8 cellular contexts compared by ENCODE assay signal in the genomic region with DNA sequence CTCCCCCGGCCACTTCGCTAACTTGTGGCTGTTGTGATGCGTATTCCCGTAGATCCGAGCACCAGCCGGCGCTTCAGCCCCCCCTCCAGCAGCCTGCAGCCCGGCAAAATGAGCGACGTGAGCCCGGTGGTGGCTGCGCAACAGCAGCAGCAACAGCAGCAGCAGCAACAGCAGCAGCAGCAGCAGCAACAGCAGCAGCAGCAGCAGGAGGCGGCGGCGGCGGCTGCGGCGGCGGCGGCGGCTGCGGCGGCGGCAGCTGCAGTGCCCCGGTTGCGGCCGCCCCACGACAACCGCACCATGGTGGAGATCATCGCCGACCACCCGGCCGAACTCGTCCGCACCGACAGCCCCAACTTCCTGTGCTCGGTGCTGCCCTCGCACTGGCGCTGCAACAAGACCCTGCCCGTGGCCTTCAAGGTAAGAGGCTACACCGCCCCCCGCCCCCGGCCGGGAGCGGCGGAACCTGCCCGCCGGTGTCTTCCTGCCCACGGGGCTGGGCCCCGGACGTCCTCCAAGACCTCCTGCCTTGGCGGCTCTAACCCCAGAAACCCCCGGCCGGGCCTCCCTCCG. TPM values are rescaled to one million over a fixed set of nuclear protein-coding genes. Genes with fewer than 3 reads are reported as not detected.
DNase-seq lines count a peak whose midpoint lies in the region; ATAC-seq and TF ChIP-seq lines count a peak whose summit lies in the region.

No MANE protein-coding gene starts in this region.

- H3F3A ChIP-seq in GM23338 (replicated peaks; ENCODE audit: low read depth), result no peaks in the 10 kb centered on the region

- TF ChIP-seq POLR2A in Peyer's patch (IDR thresholded peaks at IDR 0.05), result no peak

- H3K4me1 ChIP-seq in GM23338 (ENCODE audit: insufficient read depth) (peaks cover 33% of the 10 kb centered on the region), Peyer's patch (peaks cover 0 to 26% (median 6%) of the 10 kb centered on the region in 4 donors)

- H3K9me2 ChIP-seq in GM23338 (ENCODE audit: insufficient read depth), result no peaks in the 10 kb centered on the region

- H3K79me2 ChIP-seq in GM23338 (replicated peaks; ENCODE audit: insufficient read depth), result no peaks in the 10 kb centered on the region

- DNase-seq in GM23338 (ENCODE audit: low spot score) (peak; percentile 62), Peyer's patch (peak; percentile 61 to 80 (median 66)), left ventricle myocardium superior (peak; percentile 60), retinal pigment epithelial cell (ENCODE audit: low read depth) (no peak), foreskin melanocyte (no peak)

- H2AFZ ChIP-seq in GM23338, result peak overlapping the region; percentile 98

- H3K36me3 ChIP-seq in GM23338 (ENCODE audit: insufficient read depth), result no peaks in the 10 kb centered on the region
- H3K36me3 ChIP-seq in Peyer's patch, result no peaks in the 10 kb centered on the region

- no peaks in the 10 kb centered on the region; the same call in 2 of the 3 replicates for H3K36me3 Mint-ChIP-seq in GM23338 (ENCODE audit: low read depth)
- H3K36me3 Mint-ChIP-seq in activated naive CD4-positive, alpha-beta T cell treated with anti-CD3 and anti-CD28 coated beads, Interleukin-2, amount 50 U/mL, for 24 hours, result peaks cover 2% of the 10 kb centered on the region

- H3K27ac Mint-ChIP-seq in GM23338, result no peak overlapping the region
- H3K27ac Mint-ChIP-seq in activated naive CD4-positive, alpha-beta T cell treated with anti-CD3 and anti-CD28 coated beads, Interleukin-2, amount 50 U/mL, for 24 hours, result peak overlapping the region; percentile 91

- peak overlapping the region; percentile 94 for H3K4me2 ChIP-seq in GM23338

- TF ChIP-seq CTCF in GM23338 (conservative IDR thresholded peaks at IDR 0.05; ENCODE audit: low read depth in 2 of 2) (no peak), Peyer's patch (IDR thresholded peaks at IDR 0.05) (no peak), retinal pigment epithelial cell (conservative IDR thresholded peaks at IDR 0.05; ENCODE audit: low read depth, low read length) (no peak)

- ATAC-seq in GM23338, result peak; percentile 18
- ATAC-seq in left ventricle myocardium superior, result peak; percentile 20
- no peak for ATAC-seq in HG03460 (IDR thresholded peaks at IDR 0.05; ENCODE audit: unreplicated experiment)
- ATAC-seq in GM18520 (IDR thresholded peaks at IDR 0.05; ENCODE audit: unreplicated experiment), result no peak

- intact Hi-C loops in left ventricle myocardium superior (cut with micrococcal nuclease), result loop anchor here (10.0 kb wide), 1 partner anchor 292 kb away; no protein-coding TSS in a partner anchor

- H3K4me1 Mint-ChIP-seq in GM23338, result peaks cover 27% of the 10 kb centered on the region
- H3K4me1 Mint-ChIP-seq in activated naive CD4-positive, alpha-beta T cell treated with anti-CD3 and anti-CD28 coated beads, Interleukin-2, amount 50 U/mL, for 24 hours, result peaks cover 45% of the 10 kb centered on the region

- H3K9me3 ChIP-seq in Peyer's patch, result no peaks in the 10 kb centered on the region

- peak overlapping the region; percentile 85 for H3K4me3 Mint-ChIP-seq in GM23338
- peak overlapping the region; percentile 94 for H3K4me3 Mint-ChIP-seq in activated naive CD4-positive, alpha-beta T cell treated with anti-CD3 and anti-CD28 coated beads, Interleukin-2, amount 50 U/mL, for 24 hours

- H3K9me3 Mint-ChIP-seq in GM23338, result no peaks in the 10 kb centered on the region
- H3K9me3 Mint-ChIP-seq in activated naive CD4-positive, alpha-beta T cell treated with anti-CD3 and anti-CD28 coated beads, Interleukin-2, amount 50 U/mL, for 24 hours, result no peaks in the 10 kb centered on the region

- H3K27me3 ChIP-seq in GM23338 (ENCODE audit: insufficient read depth) (peaks cover 92% of the 10 kb centered on the region), Peyer's patch (peaks cover 0 to 26% of the 10 kb centered on the region in 2 donors)

- H3K4me3 ChIP-seq in GM23338, result peak overlapping the region; percentile 90
- H3K4me3 ChIP-seq in Peyer's patch, result peak overlapping the region; percentile 60 to 81 (median 62)
- H3K4me3 ChIP-seq in retinal pigment epithelial cell (ENCODE audit: low read length), result peak overlapping the region; percentile 81

- no peaks in the 10 kb centered on the region for H4K20me1 ChIP-seq in GM23338 (replicated peaks; ENCODE audit: insufficient read depth)

- H3K27ac ChIP-seq in GM23338 (ENCODE audit: low read depth), result no peak overlapping the region
- peak overlapping the region; percentile 84 to 92 (median 86) for H3K27ac ChIP-seq in Peyer's patch

- H3K27me3 Mint-ChIP-seq in GM23338 (ENCODE audit: insufficient read depth, low read depth, poor library complexity), result peaks cover 62% of the 10 kb centered on the region
- H3K27me3 Mint-ChIP-seq in activated naive CD4-positive, alpha-beta T cell treated with anti-CD3 and anti-CD28 coated beads, Interleukin-2, amount 50 U/mL, for 24 hours, result peaks cover 18% of the 10 kb centered on the region

TF ChIP-seq in GM23338, 12 proteins besides CTCF, POLR2A, EP300 and RAD21 (continues in another document):
- TF ChIP-seq POLR2AphosphoS5 (IDR thresholded peaks at IDR 0.05; ENCODE audit: low read depth), result no peak
- TF ChIP-seq CREB1 (CRISPR knock-in tag; IDR thresholded peaks at IDR 0.05; ENCODE audit: low read depth), result no peak
- TF ChIP-seq EZH2phosphoT487 (IDR thresholded peaks at IDR 0.05; ENCODE audit: unreplicated experiment), result no peak
- TF ChIP-seq, protein P1, sequence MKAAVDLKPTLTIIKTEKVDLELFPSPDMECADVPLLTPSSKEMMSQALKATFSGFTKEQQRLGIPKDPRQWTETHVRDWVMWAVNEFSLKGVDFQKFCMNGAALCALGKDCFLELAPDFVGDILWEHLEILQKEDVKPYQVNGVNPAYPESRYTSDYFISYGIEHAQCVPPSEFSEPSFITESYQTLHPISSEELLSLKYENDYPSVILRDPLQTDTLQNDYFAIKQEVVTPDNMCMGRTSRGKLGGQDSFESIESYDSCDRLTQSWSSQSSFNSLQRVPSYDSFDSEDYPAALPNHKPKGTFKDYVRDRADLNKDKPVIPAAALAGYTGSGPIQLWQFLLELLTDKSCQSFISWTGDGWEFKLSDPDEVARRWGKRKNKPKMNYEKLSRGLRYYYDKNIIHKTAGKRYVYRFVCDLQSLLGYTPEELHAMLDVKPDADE (IDR thresholded peaks at IDR 0.05), result no peak
- TF ChIP-seq EZH2 (IDR thresholded peaks at IDR 0.05; ENCODE audit: low read depth, unreplicated experiment), result no peak
- TF ChIP-seq, protein P2, sequence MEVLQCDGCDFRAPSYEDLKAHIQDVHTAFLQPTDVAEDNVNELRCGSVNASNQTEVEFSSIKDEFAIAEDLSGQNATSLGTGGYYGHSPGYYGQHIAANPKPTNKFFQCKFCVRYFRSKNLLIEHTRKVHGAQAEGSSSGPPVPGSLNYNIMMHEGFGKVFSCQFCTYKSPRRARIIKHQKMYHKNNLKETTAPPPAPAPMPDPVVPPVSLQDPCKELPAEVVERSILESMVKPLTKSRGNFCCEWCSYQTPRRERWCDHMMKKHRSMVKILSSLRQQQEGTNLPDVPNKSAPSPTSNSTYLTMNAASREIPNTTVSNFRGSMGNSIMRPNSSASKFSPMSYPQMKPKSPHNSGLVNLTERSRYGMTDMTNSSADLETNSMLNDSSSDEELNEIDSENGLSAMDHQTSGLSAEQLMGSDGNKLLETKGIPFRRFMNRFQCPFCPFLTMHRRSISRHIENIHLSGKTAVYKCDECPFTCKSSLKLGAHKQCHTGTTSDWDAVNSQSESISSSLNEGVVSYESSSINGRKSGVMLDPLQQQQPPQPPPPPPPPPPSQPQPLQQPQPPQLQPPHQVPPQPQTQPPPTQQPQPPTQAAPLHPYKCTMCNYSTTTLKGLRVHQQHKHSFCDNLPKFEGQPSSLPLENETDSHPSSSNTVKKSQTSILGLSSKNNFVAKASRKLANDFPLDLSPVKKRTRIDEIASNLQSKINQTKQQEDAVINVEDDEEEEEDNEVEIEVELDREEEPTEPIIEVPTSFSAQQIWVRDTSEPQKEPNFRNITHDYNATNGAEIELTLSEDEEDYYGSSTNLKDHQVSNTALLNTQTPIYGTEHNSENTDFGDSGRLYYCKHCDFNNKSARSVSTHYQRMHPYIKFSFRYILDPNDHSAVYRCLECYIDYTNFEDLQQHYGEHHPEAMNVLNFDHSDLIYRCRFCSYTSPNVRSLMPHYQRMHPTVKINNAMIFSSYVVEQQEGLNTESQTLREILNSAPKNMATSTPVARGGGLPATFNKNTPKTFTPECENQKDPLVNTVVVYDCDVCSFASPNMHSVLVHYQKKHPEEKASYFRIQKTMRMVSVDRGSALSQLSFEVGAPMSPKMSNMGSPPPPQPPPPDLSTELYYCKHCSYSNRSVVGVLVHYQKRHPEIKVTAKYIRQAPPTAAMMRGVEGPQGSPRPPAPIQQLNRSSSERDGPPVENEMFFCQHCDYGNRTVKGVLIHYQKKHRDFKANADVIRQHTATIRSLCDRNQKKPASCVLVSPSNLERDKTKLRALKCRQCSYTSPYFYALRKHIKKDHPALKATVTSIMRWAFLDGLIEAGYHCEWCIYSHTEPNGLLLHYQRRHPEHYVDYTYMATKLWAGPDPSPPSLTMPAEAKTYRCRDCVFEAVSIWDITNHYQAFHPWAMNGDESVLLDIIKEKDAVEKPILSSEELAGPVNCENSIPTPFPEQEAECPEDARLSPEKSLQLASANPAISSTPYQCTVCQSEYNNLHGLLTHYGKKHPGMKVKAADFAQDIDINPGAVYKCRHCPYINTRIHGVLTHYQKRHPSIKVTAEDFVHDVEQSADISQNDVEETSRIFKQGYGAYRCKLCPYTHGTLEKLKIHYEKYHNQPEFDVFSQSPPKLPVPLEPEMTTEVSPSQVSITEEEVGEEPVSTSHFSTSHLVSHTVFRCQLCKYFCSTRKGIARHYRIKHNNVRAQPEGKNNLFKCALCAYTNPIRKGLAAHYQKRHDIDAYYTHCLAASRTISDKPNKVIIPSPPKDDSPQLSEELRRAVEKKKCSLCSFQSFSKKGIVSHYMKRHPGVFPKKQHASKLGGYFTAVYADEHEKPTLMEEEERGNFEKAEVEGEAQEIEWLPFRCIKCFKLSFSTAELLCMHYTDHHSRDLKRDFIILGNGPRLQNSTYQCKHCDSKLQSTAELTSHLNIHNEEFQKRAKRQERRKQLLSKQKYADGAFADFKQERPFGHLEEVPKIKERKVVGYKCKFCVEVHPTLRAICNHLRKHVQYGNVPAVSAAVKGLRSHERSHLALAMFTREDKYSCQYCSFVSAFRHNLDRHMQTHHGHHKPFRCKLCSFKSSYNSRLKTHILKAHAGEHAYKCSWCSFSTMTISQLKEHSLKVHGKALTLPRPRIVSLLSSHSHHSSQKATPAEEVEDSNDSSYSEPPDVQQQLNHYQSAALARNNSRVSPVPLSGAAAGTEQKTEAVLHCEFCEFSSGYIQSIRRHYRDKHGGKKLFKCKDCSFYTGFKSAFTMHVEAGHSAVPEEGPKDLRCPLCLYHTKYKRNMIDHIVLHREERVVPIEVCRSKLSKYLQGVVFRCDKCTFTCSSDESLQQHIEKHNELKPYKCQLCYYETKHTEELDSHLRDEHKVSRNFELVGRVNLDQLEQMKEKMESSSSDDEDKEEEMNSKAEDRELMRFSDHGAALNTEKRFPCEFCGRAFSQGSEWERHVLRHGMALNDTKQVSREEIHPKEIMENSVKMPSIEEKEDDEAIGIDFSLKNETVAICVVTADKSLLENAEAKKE (CRISPR knock-in tag; IDR thresholded peaks at IDR 0.05), result no peak

RNA-seq across cellular contexts. Expression of a gene that starts 44.9 kb away (rescaled TPM):
- total RNA-seq in GM23338 (2014; rRNA removed; shearing (Covaris generic)), result 11.4 and 19.0 TPM in 2 replicates
- 23.2 and 30.1 TPM in 2 replicates for polyA plus RNA-seq in GM23338 (2016; fragmentation: Nextera tagmentation; extraction: Ambion mirVana)
- total RNA-seq in Peyer's patch (10 to 100 TPM in 1 of 4 donors, 1 to 10 TPM in 3; 2.0 to 17.3 (median 2.7) TPM), left ventricle myocardium superior (2.8 TPM)

Comparison
In these comparisons a context has a peak if more than half of its experiments do, and no peak if none do; other contexts are left out.
1. ATAC-seq: peak in GM23338 (single experiment) and left ventricle myocardium superior (single experiment); none in HG03460 (single experiment) and GM18520 (single experiment).
2. DNase-seq: peak in GM23338 (single experiment), Peyer's patch (3 of 3) and left ventricle myocardium superior (single experiment); none in retinal pigment epithelial cell (single experiment) and foreskin melanocyte (single experiment).
3. Peak in every context shown above with its lines, with median percentiles within 50 percentile points of each other: H3K4me3 ChIP-seq.